ENCODE assay signal across 15 cellular contexts in the genomic region with DNA sequence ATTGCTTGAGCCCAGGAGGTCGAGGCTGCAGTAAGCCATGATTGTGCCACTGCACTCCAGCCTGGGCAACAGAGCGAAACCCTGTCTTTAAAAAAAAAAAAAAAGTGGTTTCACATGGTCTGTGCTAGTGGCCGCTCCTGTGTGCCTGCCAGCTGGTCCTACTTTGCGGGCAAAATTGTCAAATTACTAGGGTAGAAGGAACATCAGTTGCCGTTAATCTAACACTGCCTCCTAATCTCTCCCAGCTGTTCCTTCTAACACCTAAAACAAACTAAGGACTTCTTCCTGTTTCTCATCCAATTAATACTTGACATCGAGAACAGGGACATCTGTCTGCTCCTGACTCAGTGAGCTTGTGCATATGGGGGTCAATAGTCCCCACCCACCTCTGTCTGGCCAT. TPM values are rescaled to one million over a fixed set of nuclear protein-coding genes. Genes with fewer than 3 reads are reported as not detected.
A peak's percentile ranks its signal among the peaks of the same experiment; 100 is the strongest.
DNase-seq lines count a peak whose midpoint lies in the region; ATAC-seq and TF ChIP-seq lines count a peak whose summit lies in the region.
"Had no signal": no experiment of that assay in that cellular context is flagged by ENCODE, and none has a peak within 500 bp of the region (broad histone marks: within the 10 kb centered on the region; RNA-seq: fewer than 3 reads in every experiment).

No MANE protein-coding gene starts in this region.

- H3K36me3 ChIP-seq in lower lobe of right lung (peaks cover 47% of the 10 kb centered on the region), testis (ENCODE audit: low read depth, missing control alignments) (no peaks in the 10 kb centered on the region)

- H3K27ac ChIP-seq in lower lobe of right lung (peak overlapping the region; percentile 0), testis (peak overlapping the region; percentile 14 to 47)

- peaks cover 7% of the 10 kb centered on the region for H3K4me1 Mint-ChIP-seq in T-helper 17 cell
- H3K4me1 Mint-ChIP-seq: B cell had no signal

- no peaks in the 10 kb centered on the region for H3K27me3 ChIP-seq in lower lobe of right lung (ENCODE audit: low read depth)
- H3K27me3 ChIP-seq in testis, result no peaks in the 10 kb centered on the region

- intact Hi-C loops in lower lobe of right lung (cut with DNase I) (no loop called here), testis (cut with DNase I; ENCODE audit: low total_unique reads) (no loop called here)

- no peaks in the 10 kb centered on the region for H3K36me3 Mint-ChIP-seq in T-helper 17 cell (ENCODE audit: low read depth)

- no peaks in the 10 kb centered on the region for H3K27me3 Mint-ChIP-seq in T-helper 17 cell
- H3K27me3 Mint-ChIP-seq: B cell; CD4-positive, alpha-beta T cell had no signal

- H3K4me1 ChIP-seq in lower lobe of right lung (peaks cover 10% of the 10 kb centered on the region), testis (peaks cover 33% of the 10 kb centered on the region)

- no peaks in the 10 kb centered on the region for H3K9me3 ChIP-seq in lower lobe of right lung
- H3K9me3 ChIP-seq in testis, result no peaks in the 10 kb centered on the region
- H3K9me3 ChIP-seq in T-helper 17 cell (ENCODE audit: control insufficient read depth, low read length, poor library complexity, severe bottlenecking), result no peaks in the 10 kb centered on the region

- no peak for TF ChIP-seq POLR2A in testis (IDR thresholded peaks at IDR 0.05)

- WGBS in testis, 2 donors, result 86% methylated on average over 6 of the region's 6 CpGs

- H3K27ac Mint-ChIP-seq in T-helper 17 cell, result no peak overlapping the region
- H3K27ac Mint-ChIP-seq: B cell; CD4-positive, alpha-beta T cell; GM23338 had no signal

- H3K4me3 ChIP-seq in lower lobe of right lung, result no peak overlapping the region
- no peak overlapping the region for H3K4me3 ChIP-seq in testis
- H3K4me3 ChIP-seq: GM23338 had no signal

- no peak for TF ChIP-seq CTCF in lower lobe of right lung (IDR thresholded peaks at IDR 0.05)
- TF ChIP-seq CTCF in testis (IDR thresholded peaks at IDR 0.05), result no peak

- DNase-seq in DMS 273 treated with DMSO at 0.1 percent for 48 hours (lab: John Stamatoyannopoulos, UW) (peak; percentile 46), NCI-H82 (lab: John Stamatoyannopoulos, UW) (peak; percentile 94), lower lobe of right lung (no peak), testis (no peak), T-helper 17 cell (no peak)
- no peak for DNase-seq in activated T-cell treated with anti-CD3 and anti-CD28 coated beads, Interleukin-2, amount 50 U/mL, for 48 hours
- no peak for DNase-seq in stimulated activated naive CD4-positive, alpha-beta T cell treated with Interleukin-2 at 50 U/mL for 16 hours (lab: John Stamatoyannopoulos, UW)
- DNase-seq: Calu3; CD4-positive, alpha-beta T cell; DMS153; DMS79 treated with DMSO at 0.1 percent for 48 hours; EL; H9 had no signal

- no peak for ATAC-seq in lower lobe of right lung
- ATAC-seq in T-helper 17 cell, result no peak
- ATAC-seq: GM23338 had no signal

- H3K4me3 Mint-ChIP-seq in T-helper 17 cell, result no peak overlapping the region
- H3K4me3 Mint-ChIP-seq: B cell; CD4-positive, alpha-beta T cell; GM23338; H9 had no signal

RNA-seq across cellular contexts. Expression of a gene that starts 23.9 kb away (rescaled TPM):
- total RNA-seq in lower lobe of right lung (20.2 TPM), testis (10 to 100 TPM; 38.9 to 55.2 TPM), T-helper 17 cell (10 to 100 TPM; 10.3 to 17.2 TPM)
- polyA plus RNA-seq in testis (ENCODE audit: insufficient read depth, low read depth, low replicate concordance), result 53.4 TPM

Comparison
In these comparisons a context has a peak if more than half of its experiments do, and no peak if none do; other contexts are left out.
1. DNase-seq: peak in DMS 273 treated with DMSO at 0.1 percent for 48 hours (single experiment) and NCI-H82 (single experiment); none in lower lobe of right lung (single experiment), testis (single experiment), activated T-cell treated with anti-CD3 and anti-CD28 coated beads, Interleukin-2, amount 50 U/mL, for 48 hours (0 of 2), T-helper 17 cell (0 of 3) and stimulated activated naive CD4-positive, alpha-beta T cell treated with Interleukin-2 at 50 U/mL for 16 hours (single experiment).